In the genomic region with DNA sequence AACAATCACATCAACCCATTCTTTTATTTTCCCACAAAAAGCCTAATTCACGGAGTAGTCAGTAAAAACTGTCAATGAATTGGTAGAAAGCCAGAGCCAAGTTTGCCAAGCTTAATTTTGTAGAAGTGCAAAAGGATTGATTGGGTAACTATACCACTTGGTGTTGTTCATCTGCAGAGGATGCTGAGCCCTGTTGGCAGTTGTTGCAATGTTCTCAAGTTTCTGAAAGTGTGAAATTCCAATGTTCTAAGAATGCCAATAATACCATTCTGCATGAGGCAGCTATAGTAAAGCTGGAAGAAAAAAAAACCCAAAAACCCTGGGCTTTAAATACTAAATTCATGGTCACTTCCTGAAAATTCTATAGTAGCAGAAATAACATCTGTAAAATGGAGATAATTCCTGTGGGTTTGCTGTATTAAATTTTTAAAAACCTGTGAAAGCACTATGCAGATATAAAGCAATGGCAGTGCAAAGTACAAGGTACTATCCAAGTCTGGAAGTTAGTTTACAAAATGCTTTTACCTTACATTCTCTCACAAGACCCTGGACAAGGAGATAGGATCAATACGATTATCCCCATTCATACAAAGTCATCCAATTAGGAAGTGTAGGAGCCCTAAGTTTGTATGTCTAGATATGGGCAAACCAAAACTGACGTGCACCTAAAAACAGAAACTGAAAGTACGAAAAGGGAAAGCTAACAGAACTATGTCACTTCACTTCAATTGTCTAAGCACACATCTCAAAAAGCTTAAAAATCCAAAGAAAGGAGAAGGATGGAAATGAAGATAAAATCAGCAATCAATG, we compare ENCODE assay signal across 8 cellular contexts. TPM values are rescaled to one million over a fixed set of nuclear protein-coding genes. Genes with fewer than 3 reads are reported as not detected.
A peak's percentile ranks its signal among the peaks of the same experiment; 100 is the strongest.
DNase-seq lines count a peak whose midpoint lies in the region; ATAC-seq and TF ChIP-seq lines count a peak whose summit lies in the region.
"Had no signal": no experiment of that assay in that cellular context is flagged by ENCODE, and none has a peak within 500 bp of the region (broad histone marks: within the 10 kb centered on the region; RNA-seq: fewer than 3 reads in every experiment).

No MANE protein-coding gene starts in this region.

- H3K79me2 ChIP-seq in OCI-LY1 (ENCODE audit: insufficient read depth, low read length) (no peaks in the 10 kb centered on the region), fibroblast of lung (ENCODE audit: control insufficient read depth, insufficient read depth, low read length) (no peaks in the 10 kb centered on the region)

- TF ChIP-seq CTCF in OCI-LY1 (IDR thresholded peaks at IDR 0.05; ENCODE audit: low read length) (no peak), fibroblast of lung (conservative IDR thresholded peaks at IDR 0.05 in 1 of 2, IDR thresholded peaks at IDR 0.05 in 1 of 2; ENCODE audit: low read depth in 1 of 2, low read length in 2 of 2) (no peak)

- H3F3A ChIP-seq in OCI-LY1 (ENCODE audit: insufficient read depth, low read length) = no peaks in the 10 kb centered on the region

- ATAC-seq in GM18868 (IDR thresholded peaks at IDR 0.05; ENCODE audit: unreplicated experiment) (peak; percentile 98), HG02610 (IDR thresholded peaks at IDR 0.05; ENCODE audit: unreplicated experiment) (peak; percentile 98)
- ATAC-seq in stimulated activated naive CD8-positive, alpha-beta T cell treated with anti-CD3 and anti-CD28 coated beads, Interleukin-15, Interleukin-2, amounts not matched to agents 100 U/mL and 50 U/mL, for 24 hours = peak; percentile 57

- H3K27me3 ChIP-seq in OCI-LY1 (ENCODE audit: insufficient read depth, low read length) = no peaks in the 10 kb centered on the region
- H3K27me3 ChIP-seq in fibroblast of lung (ENCODE audit: control insufficient read depth, insufficient read depth, low read length) = no peaks in the 10 kb centered on the region

- H3K4me2 ChIP-seq in OCI-LY1 (ENCODE audit: low read length) = peak overlapping the region; percentile 49
- peak overlapping the region; percentile 83 for H3K4me2 ChIP-seq in fibroblast of lung (ENCODE audit: extremely low read depth, insufficient read depth, low read length)

- H3K36me3 ChIP-seq in OCI-LY1 (ENCODE audit: insufficient read depth, low read length) (no peaks in the 10 kb centered on the region), fibroblast of lung (ENCODE audit: control insufficient read depth, insufficient read depth, low read length) (no peaks in the 10 kb centered on the region)

- H3K9me3 ChIP-seq in OCI-LY1 (ENCODE audit: low read length) (no peaks in the 10 kb centered on the region), fibroblast of lung (ENCODE audit: control insufficient read depth, insufficient read depth, low read depth, low read length) (no peaks in the 10 kb centered on the region)

- no peaks in the 10 kb centered on the region for H3K4me1 ChIP-seq in OCI-LY1 (ENCODE audit: insufficient read depth, low read length, severe bottlenecking)
- H3K4me1 ChIP-seq in fibroblast of lung (ENCODE audit: control insufficient read depth, extremely low read depth, insufficient read depth, low read length) = peaks cover 3% of the 10 kb centered on the region

- H4K20me1 ChIP-seq in OCI-LY1 (ENCODE audit: insufficient read depth, low read length) (no peaks in the 10 kb centered on the region), fibroblast of lung (ENCODE audit: control insufficient read depth, extremely low read depth, insufficient read depth, low read length) (no peaks in the 10 kb centered on the region)

- H2AFZ ChIP-seq in OCI-LY1 (ENCODE audit: low read length) (no peak overlapping the region), fibroblast of lung (ENCODE audit: low read length) (peak overlapping the region; percentile 72)

- H3K27ac ChIP-seq in OCI-LY1 (ENCODE audit: low read depth, low read length, poor library complexity, severe bottlenecking) = no peak overlapping the region
- no peak overlapping the region for H3K27ac ChIP-seq in fibroblast of lung (ENCODE audit: insufficient read depth, low read length)

- DNase-seq in fibroblast of lung (ENCODE audit: low read depth in 2 of 2) (peak; percentile 14 to 16), hippocampal formation (lab: John Stamatoyannopoulos, UW) (no peak), NK-92 (lab: John Stamatoyannopoulos, UW; ENCODE audit: unreplicated experiment) (no peak)
- no peak for DNase-seq in stimulated activated naive CD8-positive, alpha-beta T cell treated with anti-CD3 and anti-CD28 coated beads, Interleukin-15, Interleukin-2, amounts not matched to agents 100 U/mL and 50 U/mL, for 24 hours

- H3K9ac ChIP-seq in OCI-LY1 (ENCODE audit: low read length) (no peak overlapping the region), fibroblast of lung (ENCODE audit: insufficient read depth, low read length) (no peak overlapping the region)

- H3K4me3 ChIP-seq in OCI-LY1 (ENCODE audit: low read depth, low read length, poor library complexity, severe bottlenecking) (peak overlapping the region; percentile 22), fibroblast of lung (replicated peaks in 1 of 4; ENCODE audit: control extremely low read depth in 1 of 4, insufficient read depth in 1 of 4, low read depth in 3 of 4, low read length in 4 of 4) (peak overlapping the region; percentile 16 to 58 (median 34))

- H3K9me2 ChIP-seq in OCI-LY1 (ENCODE audit: low read depth, low read length) = no peaks in the 10 kb centered on the region

RNA-seq across cellular contexts. Expression of gene PON1, which starts 6.1 kb away (rescaled TPM):
- not detected in 2 replicates for total RNA-seq in fibroblast of lung
- polyA plus RNA-seq in fibroblast of lung = not detected in 2 replicates
- polyA plus RNA-seq in fibroblast of lung (2012) = not detected in 2 replicates
- not detected in 2 replicates for polyA minus RNA-seq in fibroblast of lung (ENCODE audit: low replicate concordance)
- total RNA-seq: activated CD8-positive, alpha-beta memory T cell treated with anti-CD3 and anti-CD28 coated beads for 36 hours had no signal

Comparison
In these comparisons a context has a peak if more than half of its experiments do, and no peak if none do; other contexts are left out.
1. DNase-seq: peak in fibroblast of lung (2 of 2); none in stimulated activated naive CD8-positive, alpha-beta T cell treated with anti-CD3 and anti-CD28 coated beads, Interleukin-15, Interleukin-2, amounts not matched to agents 100 U/mL and 50 U/mL, for 24 hours (single experiment), hippocampal formation (0 of 2) and NK-92 (single experiment).
2. Peak in every context shown above with its lines, with median percentiles within 50 percentile points of each other: ATAC-seq.